8 cellular contexts compared by ENCODE assay signal in genomic region chr1:159011026-159011425, GRCh38. TPM values are rescaled to one million over a fixed set of nuclear protein-coding genes. Genes with fewer than 3 reads are reported as not detected.
DNase-seq lines count a peak whose midpoint lies in the region; ATAC-seq and TF ChIP-seq lines count a peak whose summit lies in the region.
"Not testable (repeated sequence)": the region's sequence is repeated elsewhere in the genome, so short reads cannot be mapped to it uniquely, and the experiment has no call there.

No MANE protein-coding gene starts in this region.

- POLR2A ChIA-PET in PC-3 (lab: Charles Lee; ENCODE audit: unreplicated experiment), result not testable (repeated sequence)

- not testable (repeated sequence) for H3K4me1 ChIP-seq in PC-3 (ENCODE audit: insufficient read depth, low read length); breast epithelium; mucosa of rectum (ENCODE audit: control insufficient read depth in 2 of 2, insufficient read depth in 2 of 2, low read length in 2 of 2); uterus

- not testable (repeated sequence) for TF ChIP-seq POLR2A in breast epithelium (IDR thresholded peaks at IDR 0.05); uterus (IDR thresholded peaks at IDR 0.05)

- H2AFZ ChIP-seq in PC-3 (ENCODE audit: low read length), result not testable (repeated sequence)

- ATAC-seq in PC-3, result not testable (repeated sequence)

- not testable (repeated sequence) for H3K27me3 ChIP-seq in PC-3 (ENCODE audit: low read length); breast epithelium; mucosa of rectum (ENCODE audit: control insufficient read depth in 2 of 2, insufficient read depth in 2 of 2, low read length in 2 of 2); uterus

- CTCF ChIA-PET in PC-3 (lab: Charles Lee), result not testable (repeated sequence)

- not testable (repeated sequence) for TF ChIP-seq CTCF in PC-3 (conservative IDR thresholded peaks at IDR 0.05; ENCODE audit: low read depth, low read length); breast epithelium (IDR thresholded peaks at IDR 0.05); fibroblast of the aortic adventitia (IDR thresholded peaks at IDR 0.05; ENCODE audit: insufficient read depth, low read length); uterus (IDR thresholded peaks at IDR 0.05)

- not testable (repeated sequence) for H3F3A ChIP-seq in PC-3 (ENCODE audit: low read length, unreplicated experiment)

- intact Hi-C loops in PC-3 (cut with micrococcal nuclease), result loop anchor here (5.0 kb wide), 1 partner anchor 46 kb away; no protein-coding TSS in a partner anchor
- intact Hi-C loops in breast epithelium (cut with DNase I; ENCODE audit: low total_unique reads); uterus (cut with DNase I; ENCODE audit: low total_unique reads): not testable (repeated sequence)

- not testable (repeated sequence) for H3K36me3 ChIP-seq in PC-3 (ENCODE audit: low read depth, low read length); breast epithelium; mucosa of rectum (ENCODE audit: control insufficient read depth in 2 of 2, insufficient read depth in 2 of 2, low read length in 2 of 2); uterus

- H3K9me3 ChIP-seq in PC-3 (ENCODE audit: low read length); breast epithelium; mucosa of rectum (ENCODE audit: control insufficient read depth in 2 of 2, low read length in 2 of 2); uterus: not testable (repeated sequence)

- not testable (repeated sequence) for H4K20me1 ChIP-seq in PC-3 (ENCODE audit: low read length)

- peak overlapping the region; percentile 38 for H3K4me2 ChIP-seq in PC-3 (ENCODE audit: low read length)

- not testable (repeated sequence) for BruUV-seq in PC-3 (replicated peaks; lab: Mats Ljungman, UMichigan)

- not testable (repeated sequence) for H3K4me3 ChIP-seq in PC-3 (ENCODE audit: low read length)
- H3K4me3 ChIP-seq in breast epithelium, result peak overlapping the region; percentile 55 to 69 (median 62)
- H3K4me3 ChIP-seq in fibroblast of the aortic adventitia (ENCODE audit: low read depth, low read length), result peak overlapping the region; percentile 79
- H3K4me3 ChIP-seq in mucosa of rectum (ENCODE audit: low read length in 2 of 2), result peak overlapping the region; percentile 66 to 84
- H3K4me3 ChIP-seq in skin epidermis, result peak overlapping the region; percentile 43 to 63 (median 50)
- peak overlapping the region; percentile 52 to 59 for H3K4me3 ChIP-seq in uterus

- not testable (repeated sequence) for H3K9ac ChIP-seq in PC-3 (ENCODE audit: low read length)
- H3K9ac ChIP-seq in mucosa of rectum (ENCODE audit: low read depth in 1 of 2, low read length in 2 of 2), result peak overlapping the region; percentile 64

- not testable (repeated sequence) for H3K79me2 ChIP-seq in PC-3 (ENCODE audit: low read length)

- DNase-seq in EL, result peak; percentile 13
- DNase-seq in PC-3; breast epithelium (ENCODE audit: low spot score in 2 of 2); uterus: not testable (repeated sequence)
- peak; percentile 37 for DNase-seq in activated T-cell treated with anti-CD3 and anti-CD28 coated beads, Interleukin-2, amount 50 U/mL, for 1 hour
- DNase-seq in fibroblast of the aortic adventitia (ENCODE audit: low read depth), result peak; percentile 38

- H3K27ac ChIP-seq in PC-3 (ENCODE audit: low read length), result not testable (repeated sequence)
- H3K27ac ChIP-seq in breast epithelium, result peak overlapping the region; percentile 89 to 92
- peak overlapping the region; percentile 28 to 82 for H3K27ac ChIP-seq in mucosa of rectum (ENCODE audit: low read depth in 2 of 2, low read length in 2 of 2)
- H3K27ac ChIP-seq in skin epidermis, result peak overlapping the region; percentile 68 to 97 (median 92)
- peak overlapping the region; percentile 88 to 98 for H3K27ac ChIP-seq in uterus

- H3K9me2 ChIP-seq in PC-3 (replicated peaks; ENCODE audit: low read length), result not testable (repeated sequence)

RNA-seq across cellular contexts. Expression of gene IFI16, which starts 1.3 kb away (rescaled TPM):
- total RNA-seq in PC-3 (2014; rRNA removed) (0.98 and 1.3 TPM in 2 replicates), breast epithelium (100 to 1,000 TPM in 2 of 3 donors, 10 to 100 TPM in 1; 96.2 to 132 (median 109) TPM), fibroblast of the aortic adventitia (ENCODE audit: low replicate concordance) (202 and 358 TPM in 2 replicates), uterus (100 to 1,000 TPM in 1 of 4 donors, 10 to 100 TPM in 3; 41.9 to 114 (median 59.8) TPM)

Comparison
In these comparisons a context has a peak if more than half of its experiments do, and no peak if none do; other contexts are left out.
1. RNA of gene IFI16, which starts 1.3 kb away (total RNA-seq): 202 to 358 TPM in fibroblast of the aortic adventitia, 96.2 to 132 TPM in breast epithelium and 41.9 to 114 TPM in uterus; 0.98 to 1.3 TPM in PC-3; every median in the first group is over 10 times any median in the second.